Comparison of ENCODE assay signal across 8 cellular contexts in genomic region chr4:1011022-1011694, GRCh38. TPM values are rescaled to one million over a fixed set of nuclear protein-coding genes. Genes with fewer than 3 reads are reported as not detected.
DNase-seq lines count a peak whose midpoint lies in the region; ATAC-seq and TF ChIP-seq lines count a peak whose summit lies in the region.

A gene with protein sequence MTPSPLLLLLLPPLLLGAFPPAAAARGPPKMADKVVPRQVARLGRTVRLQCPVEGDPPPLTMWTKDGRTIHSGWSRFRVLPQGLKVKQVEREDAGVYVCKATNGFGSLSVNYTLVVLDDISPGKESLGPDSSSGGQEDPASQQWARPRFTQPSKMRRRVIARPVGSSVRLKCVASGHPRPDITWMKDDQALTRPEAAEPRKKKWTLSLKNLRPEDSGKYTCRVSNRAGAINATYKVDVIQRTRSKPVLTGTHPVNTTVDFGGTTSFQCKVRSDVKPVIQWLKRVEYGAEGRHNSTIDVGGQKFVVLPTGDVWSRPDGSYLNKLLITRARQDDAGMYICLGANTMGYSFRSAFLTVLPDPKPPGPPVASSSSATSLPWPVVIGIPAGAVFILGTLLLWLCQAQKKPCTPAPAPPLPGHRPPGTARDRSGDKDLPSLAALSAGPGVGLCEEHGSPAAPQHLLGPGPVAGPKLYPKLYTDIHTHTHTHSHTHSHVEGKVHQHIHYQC (plus strand): TSS chr4:1011626. CDS start chr4:1012486, 860 bp downstream.

- H3K27me3 Mint-ChIP-seq in activated naive CD8-positive, alpha-beta T cell treated with anti-CD3 and anti-CD28 coated beads for 36 hours, result peaks cover 28% of the 10 kb centered on the region

- H3K4me1 Mint-ChIP-seq in activated naive CD8-positive, alpha-beta T cell treated with anti-CD3 and anti-CD28 coated beads for 36 hours, result peaks cover 10% of the 10 kb centered on the region

- no peaks in the 10 kb centered on the region for H3K79me2 ChIP-seq in parathyroid adenoma

- peak; percentile 24 for ATAC-seq in HG03565 (IDR thresholded peaks at IDR 0.05; ENCODE audit: unreplicated experiment)
- ATAC-seq in Right ventricle myocardium inferior, result peak; percentile 82

- H3K36me3 ChIP-seq in parathyroid adenoma (ENCODE audit: control insufficient read depth, insufficient read depth, low read length), result no peaks in the 10 kb centered on the region
- no peaks in the 10 kb centered on the region for H3K36me3 ChIP-seq in thymus (ENCODE audit: control insufficient read depth, insufficient read depth)

- H3K9ac ChIP-seq in parathyroid adenoma, result no peak within 1 kb of the TSS

- peak within 1 kb of the TSS; percentile 71 for H3K27ac Mint-ChIP-seq in activated naive CD8-positive, alpha-beta T cell treated with anti-CD3 and anti-CD28 coated beads for 36 hours

- TF ChIP-seq CTCF in parathyroid adenoma (IDR thresholded peaks at IDR 0.05), result no peak

- H3K27me3 ChIP-seq in parathyroid adenoma (ENCODE audit: control insufficient read depth, insufficient read depth, low read length) (no peaks in the 10 kb centered on the region), thymus (ENCODE audit: control insufficient read depth, insufficient read depth) (peaks cover 44% of the 10 kb centered on the region)

- peak within 1 kb of the TSS; percentile 73 for H3K4me3 Mint-ChIP-seq in activated naive CD8-positive, alpha-beta T cell treated with anti-CD3 and anti-CD28 coated beads for 36 hours

- H3K4me2 ChIP-seq in parathyroid adenoma (ENCODE audit: low read length), result peak within 1 kb of the TSS; percentile 95

- H3K9me3 Mint-ChIP-seq in activated naive CD8-positive, alpha-beta T cell treated with anti-CD3 and anti-CD28 coated beads for 36 hours, result no peaks in the 10 kb centered on the region

- H2AFZ ChIP-seq in parathyroid adenoma, result peak within 1 kb of the TSS; percentile 69

- H3K27ac ChIP-seq in parathyroid adenoma (peak within 1 kb of the TSS; percentile 49), thymus (ENCODE audit: low read depth) (peak within 1 kb of the TSS; percentile 71)

- peak; percentile 23 for DNase-seq in NCI-H345 (lab: John Stamatoyannopoulos, UW)
- no peak for DNase-seq in NCI-H345 treated with DMSO at 0.1 percent for 48 hours (lab: John Stamatoyannopoulos, UW; ENCODE audit: unreplicated experiment)
- peak; percentile 36 to 81 for DNase-seq in SW 1271 (lab: John Stamatoyannopoulos, UW)
- peak; percentile 93 for DNase-seq in activated naive CD8-positive, alpha-beta T cell treated with anti-CD3 and anti-CD28 coated beads for 36 hours
- peak; percentile 94 for DNase-seq in Right ventricle myocardium inferior (ENCODE audit: missing footprints)

- H3K4me3 ChIP-seq in parathyroid adenoma (ENCODE audit: low read depth, low read length) (peak within 1 kb of the TSS; percentile 61), thymus (ENCODE audit: low read length) (peak within 1 kb of the TSS; percentile 77)

- H3K36me3 Mint-ChIP-seq in activated naive CD8-positive, alpha-beta T cell treated with anti-CD3 and anti-CD28 coated beads for 36 hours, result no peaks in the 10 kb centered on the region

- H3K4me1 ChIP-seq in parathyroid adenoma, result no peaks in the 10 kb centered on the region
- H3K4me1 ChIP-seq in thymus (ENCODE audit: control insufficient read depth, insufficient read depth, low read length), result peaks cover 26% of the 10 kb centered on the region

- intact Hi-C loops in Right ventricle myocardium inferior (cut with DNase I), result no loop called here

- under 1% methylated on average over 95 of the region's 95 CpGs for WGBS in thymus

- no peaks in the 10 kb centered on the region for H3K9me3 ChIP-seq in parathyroid adenoma (ENCODE audit: control insufficient read depth, low read length)
- H3K9me3 ChIP-seq in thymus (ENCODE audit: control insufficient read depth), result peaks cover 2% of the 10 kb centered on the region

RNA-seq across cellular contexts. Expression of the gene that starts here (rescaled TPM):
- 10 to 100 TPM; 17.0 to 17.2 TPM for total RNA-seq in activated naive CD8-positive, alpha-beta T cell treated with anti-CD3 and anti-CD28 coated beads for 36 hours
- total RNA-seq in Right ventricle myocardium inferior, result 21.0 TPM
- polyA plus RNA-seq in thymus, result 6.2 TPM
